ENCODE assay signal across 1 cellular context in genomic region chr10:75233444-75234016, GRCh38.
TF ChIP-seq lines count a peak whose summit lies in the region.

No MANE protein-coding gene starts in this region.

TF ChIP-seq in GM12878, 131 proteins besides CTCF, POLR2A, EP300 and RAD21:
- TF ChIP-seq RELB (IDR thresholded peaks at IDR 0.05; ENCODE audit: low read depth) (no peak), LARP7 (IDR thresholded peaks at IDR 0.05) (peak; percentile 33; the same call in 1 of the 2 replicates), MTA3 (IDR thresholded peaks at IDR 0.05; ENCODE audit: borderline replicate concordance, low read length) (0 out of 2 replicates have a peak, but pooled peaks have one; percentile 50), ZNF687 (IDR thresholded peaks at IDR 0.05) (no peak), SMAD5 (IDR thresholded peaks at IDR 0.05; ENCODE audit: low read depth) (peak; percentile 53; the same call in 1 of the 2 replicates)
